Comparison of ENCODE assay signal across 24 cellular contexts in the genomic region with DNA sequence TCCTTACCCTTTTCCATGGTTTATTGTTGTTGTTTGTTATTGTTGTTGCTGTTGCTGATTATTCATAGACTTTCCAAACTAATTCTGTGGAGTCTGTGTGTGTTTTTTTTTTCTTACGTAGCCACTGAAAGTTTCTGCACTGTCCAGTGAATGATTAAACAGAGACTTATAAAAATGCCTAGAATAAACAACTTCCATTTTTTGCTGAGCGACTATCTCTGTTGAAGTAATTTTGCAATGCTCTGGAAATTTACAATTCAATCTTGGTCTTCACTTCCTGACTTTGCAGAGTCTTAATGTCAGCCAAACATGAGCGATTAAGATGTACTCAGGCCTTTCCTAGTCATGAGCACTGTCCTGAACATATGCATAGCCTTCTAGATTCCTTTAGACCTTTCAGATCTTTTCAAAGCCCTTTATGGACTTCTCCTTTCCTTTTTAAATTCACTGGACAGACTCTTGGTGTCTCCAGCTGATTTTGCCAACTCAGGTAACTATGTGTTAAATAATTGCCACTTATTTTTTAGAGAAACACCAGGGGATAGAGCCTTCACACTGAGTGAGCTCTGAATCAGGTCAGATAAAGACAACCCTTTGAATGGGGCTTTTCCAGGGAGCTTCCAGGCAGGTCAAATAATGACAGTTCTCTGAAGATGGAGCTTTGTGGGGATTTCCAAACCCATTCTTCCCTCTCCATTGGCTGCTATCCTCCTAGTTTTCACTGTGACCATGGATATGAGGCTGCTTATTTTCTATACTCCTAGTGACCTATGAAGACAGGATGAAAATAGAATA.
DNase-seq lines count a peak whose midpoint lies in the region; ATAC-seq and TF ChIP-seq lines count a peak whose summit lies in the region.
"Had no signal": no experiment of that assay in that cellular context is flagged by ENCODE, and none has a peak within 500 bp of the region (broad histone marks: within the 10 kb centered on the region; RNA-seq: fewer than 3 reads in every experiment).

No MANE protein-coding gene starts in this region.

- H3K4me1 ChIP-seq in GM23338 (ENCODE audit: insufficient read depth) (peaks cover 47% of the 10 kb centered on the region), neuronal stem cell (ENCODE audit: control insufficient read depth in 2 of 2, insufficient read depth in 1 of 2, low read depth in 1 of 2, low read length in 2 of 2) (peaks cover 7 to 21% of the 10 kb centered on the region in 2 donors)
- H3K4me1 ChIP-seq: SJSA1 had no signal

- intact Hi-C loops in left colon (cut with DNase I, micrococcal nuclease) = no loop called here

- WGBS in neuronal stem cell (ENCODE audit: extremely low coverage in 2 of 2, insufficient read length in 2 of 2, insufficient replicate concordance in 1 of 2), 2 donors = no CpG with 5 or more reads among the region's 3 CpGs

- H2BK5ac ChIP-seq in neuronal stem cell (ENCODE audit: low read length) = no peak overlapping the region

- no peaks in the 10 kb centered on the region for H3F3A ChIP-seq in GM23338 (replicated peaks; ENCODE audit: low read depth)

- no peak overlapping the region for H3K27ac ChIP-seq in GM23338 (ENCODE audit: low read depth)
- peak overlapping the region; percentile 57 for H3K27ac ChIP-seq in neuronal stem cell (replicated peaks; ENCODE audit: low read length)
- H3K27ac ChIP-seq: HL-60, SJSA1 had no signal

- no peak overlapping the region for H3K4me2 ChIP-seq in GM23338
- no peak overlapping the region for H3K4me2 ChIP-seq in neuronal stem cell (ENCODE audit: insufficient read depth, low read length, poor library complexity, severe bottlenecking)

- H3K4me3 Mint-ChIP-seq in GM23338 = no peak overlapping the region
- no peak overlapping the region for H3K4me3 Mint-ChIP-seq in WTC11
- no peak overlapping the region for H3K4me3 Mint-ChIP-seq in activated CD4-positive, alpha-beta T cell treated with anti-CD3 and anti-CD28 coated beads, Interleukin-2, amount 10 ng/mL, durations not matched to agents 7 days and 5 days
- H3K4me3 Mint-ChIP-seq: CD4-positive, CD25-positive, alpha-beta regulatory T cell had no signal

- no peaks in the 10 kb centered on the region for H3K79me2 ChIP-seq in GM23338 (replicated peaks; ENCODE audit: insufficient read depth)

- TF ChIP-seq CTCF in GM23338 (conservative IDR thresholded peaks at IDR 0.05; ENCODE audit: low read depth in 2 of 2) (no peak), WTC11 (IDR thresholded peaks at IDR 0.05) (no peak)

- no peak overlapping the region for H4K8ac ChIP-seq in neuronal stem cell (ENCODE audit: low read depth, low read length)

- H3K14ac ChIP-seq in neuronal stem cell (ENCODE audit: low read length) = no peak overlapping the region

- peaks cover 1 to 9% of the 10 kb centered on the region in 2 donors for H3K9me3 ChIP-seq in neuronal stem cell (replicated peaks in 1 of 2; ENCODE audit: control insufficient read depth in 2 of 2, insufficient read depth in 1 of 2, low read depth in 1 of 2, low read length in 2 of 2)
- H3K9me3 ChIP-seq: SJSA1 had no signal

- no peak overlapping the region for H3K9ac ChIP-seq in neuronal stem cell (ENCODE audit: low read depth, low read length, poor library complexity)

- H3K9me3 Mint-ChIP-seq in GM23338 (peaks cover 18% of the 10 kb centered on the region), WTC11 (peaks cover 19% of the 10 kb centered on the region)
- peaks cover 4% of the 10 kb centered on the region for H3K9me3 Mint-ChIP-seq in activated CD4-positive, alpha-beta T cell treated with anti-CD3 and anti-CD28 coated beads, Interleukin-2, amount 10 ng/mL, durations not matched to agents 7 days and 5 days

- POLR2A ChIA-PET in WTC11 (lab: Charles Lee) = no interaction called here
- POLR2A ChIA-PET in activated CD4-positive, alpha-beta T cell treated with anti-CD3 and anti-CD28 coated beads, Interleukin-2, amount 10 ng/mL, durations not matched to agents 7 days and 5 days (lab: Charles Lee) = no interaction called here

- H2BK120ac ChIP-seq in neuronal stem cell (ENCODE audit: low read depth, low read length) = no peak overlapping the region

- H3K36me3 Mint-ChIP-seq in GM23338 (ENCODE audit: low read depth) = peaks cover 11% of the 10 kb centered on the region
- H3K36me3 Mint-ChIP-seq in WTC11 = peaks cover 10% of the 10 kb centered on the region
- no peaks in the 10 kb centered on the region for H3K36me3 Mint-ChIP-seq in activated CD4-positive, alpha-beta T cell treated with anti-CD3 and anti-CD28 coated beads, Interleukin-2, amount 10 ng/mL, durations not matched to agents 7 days and 5 days (ENCODE audit: low read depth)
- H3K36me3 Mint-ChIP-seq: CD4-positive, CD25-positive, alpha-beta regulatory T cell had no signal

- ATAC-seq in GM23338 = peak; percentile 52; the same call in 2 of the 3 replicates
- peak; percentile 37; the same call in 1 of the 2 replicates for ATAC-seq in WTC11
- peak; percentile 78 for ATAC-seq in left colon
- no peak for ATAC-seq in GM18505 (IDR thresholded peaks at IDR 0.05; ENCODE audit: unreplicated experiment)
- ATAC-seq: HCT116, PC-3, Right ventricle myocardium inferior had no signal

- H2AFZ ChIP-seq in GM23338 = 0 out of 2 replicates have a peak overlapping the region, but pooled peaks have one; percentile 15
- no peak overlapping the region for H2AFZ ChIP-seq in neuronal stem cell (ENCODE audit: low read length)

- H4K20me1 ChIP-seq in GM23338 (replicated peaks; ENCODE audit: insufficient read depth) = no peaks in the 10 kb centered on the region

- no peak overlapping the region for H2AK5ac ChIP-seq in neuronal stem cell (ENCODE audit: low read depth, low read length)

- H3K4me1 Mint-ChIP-seq in GM23338 (peaks cover 37% of the 10 kb centered on the region), WTC11 (peaks cover 40% of the 10 kb centered on the region)
- H3K4me1 Mint-ChIP-seq in activated CD4-positive, alpha-beta T cell treated with anti-CD3 and anti-CD28 coated beads, Interleukin-2, amount 10 ng/mL, durations not matched to agents 7 days and 5 days = no peaks in the 10 kb centered on the region
- H3K4me1 Mint-ChIP-seq: CD4-positive, CD25-positive, alpha-beta regulatory T cell had no signal

- no peaks in the 10 kb centered on the region for H3K27me3 Mint-ChIP-seq in GM23338 (ENCODE audit: insufficient read depth, low read depth, poor library complexity)
- no peaks in the 10 kb centered on the region for H3K27me3 Mint-ChIP-seq in WTC11 (ENCODE audit: low read depth)
- H3K27me3 Mint-ChIP-seq in activated CD4-positive, alpha-beta T cell treated with anti-CD3 and anti-CD28 coated beads, Interleukin-2, amount 10 ng/mL, durations not matched to agents 7 days and 5 days = no peaks in the 10 kb centered on the region
- H3K27me3 Mint-ChIP-seq: CD4-positive, CD25-positive, alpha-beta regulatory T cell had no signal

- 0 out of 2 replicates have a peak, but pooled peaks cover 2% of the 10 kb centered on the region for H3K36me3 ChIP-seq in GM23338 (ENCODE audit: insufficient read depth)
- H3K36me3 ChIP-seq in neuronal stem cell (replicated peaks in 1 of 2; ENCODE audit: control insufficient read depth in 2 of 2, insufficient read depth in 2 of 2, low read length in 2 of 2) = no peaks in the 10 kb centered on the region
- H3K36me3 ChIP-seq: SJSA1 had no signal

- no peak for TF ChIP-seq POLR2A in GM18505 (IDR thresholded peaks at IDR 0.05; ENCODE audit: borderline replicate concordance, extremely low read depth, insufficient read depth, insufficient read length)

- H3K27ac Mint-ChIP-seq in GM23338 = peak overlapping the region; percentile 57; the same call in 1 of the 2 replicates
- H3K27ac Mint-ChIP-seq in WTC11 = peak overlapping the region; percentile 15; the same call in 1 of the 2 replicates
- no peak overlapping the region for H3K27ac Mint-ChIP-seq in activated CD4-positive, alpha-beta T cell treated with anti-CD3 and anti-CD28 coated beads, Interleukin-2, amount 10 ng/mL, durations not matched to agents 7 days and 5 days
- H3K27ac Mint-ChIP-seq: CD4-positive, CD25-positive, alpha-beta regulatory T cell had no signal

- no peak overlapping the region for H3K23ac ChIP-seq in neuronal stem cell (ENCODE audit: low read depth, low read length, poor library complexity)

- H2BK15ac ChIP-seq in neuronal stem cell (ENCODE audit: low read length) = no peak overlapping the region

- CTCF ChIA-PET in WTC11 (lab: Charles Lee) = no interaction called here
- CTCF ChIA-PET in activated CD4-positive, alpha-beta T cell treated with anti-CD3 and anti-CD28 coated beads, Interleukin-2, amount 10 ng/mL, durations not matched to agents 7 days and 5 days (lab: Charles Lee) = no interaction called here

- no peak overlapping the region for H3K18ac ChIP-seq in neuronal stem cell (ENCODE audit: low read length)

- H3K79me1 ChIP-seq in neuronal stem cell (ENCODE audit: low read depth, low read length) = no peaks in the 10 kb centered on the region

- H3K27me3 ChIP-seq in GM23338 (ENCODE audit: insufficient read depth) (no peaks in the 10 kb centered on the region), neuronal stem cell (ENCODE audit: control insufficient read depth in 3 of 3, insufficient read depth in 3 of 3, low read depth in 1 of 3, low read length in 3 of 3) (peaks cover 0 to 34% (median 0%) of the 10 kb centered on the region in 3 experiments)
- H3K27me3 ChIP-seq: SJSA1 had no signal

- no peak overlapping the region for H4K91ac ChIP-seq in neuronal stem cell (ENCODE audit: low read depth, low read length, poor library complexity)

- H3K4me3 ChIP-seq in GM23338 = no peak overlapping the region
- H3K4me3 ChIP-seq in neuronal stem cell (ENCODE audit: low read length in 2 of 2) = no peak overlapping the region
- H3K4me3 ChIP-seq: SJSA1 had no signal

- 0 out of 2 replicates have a peak, but pooled peaks cover 4% of the 10 kb centered on the region for H3K9me2 ChIP-seq in GM23338 (ENCODE audit: insufficient read depth)

- no peak for DNase-seq in GM23338 (ENCODE audit: low spot score)
- no peak for DNase-seq in WTC11 (ENCODE audit: low spot score)
- DNase-seq in left colon = no peak
- DNase-seq in neuronal stem cell (ENCODE audit: low spot score) = no peak
- no peak for DNase-seq in C1 segment of cervical spinal cord (lab: John Stamatoyannopoulos, UW)
- DNase-seq in NCI-H2171 treated with DMSO at 0.1 percent for 48 hours (lab: John Stamatoyannopoulos, UW) = no peak
- no peak for DNase-seq in activated CD4-positive, alpha-beta T cell treated with anti-CD3 and anti-CD28 coated beads, Interleukin-2, amount 10 ng/mL, durations not matched to agents 7 days and 5 days
- DNase-seq: 8988T; ACHN; CD4-positive, CD25-positive, alpha-beta regulatory T cell; DMS153; NCI-H1048; NCI-H1417; NCI-H1694; NCI-H2029 treated with DMSO at 0.1 percent for 48 hours; NCI-H345; NCI-H510A treated with DMSO at 0.1 percent for 48 hours; NCI-H774; PC-3 had no signal

- no peak overlapping the region for H3K4ac ChIP-seq in neuronal stem cell (ENCODE audit: low read length)

- H2BK12ac ChIP-seq in neuronal stem cell (ENCODE audit: low read length) = no peak overlapping the region

TF ChIP-seq in GM23338, 12 proteins besides CTCF, POLR2A, EP300 and RAD21:
- TF ChIP-seq CREB1 (CRISPR knock-in tag; IDR thresholded peaks at IDR 0.05; ENCODE audit: low read depth) = no peak
- no peak for TF ChIP-seq ZNF331 (CRISPR knock-in tag; IDR thresholded peaks at IDR 0.05; ENCODE audit: low read depth)
